In genomic region chr16:75007443-75007842, GRCh38 we compare ENCODE assay signal across 1 cellular context.
A peak's percentile ranks its signal among the peaks of the same experiment; 100 is the strongest.
TF ChIP-seq lines count a peak whose summit lies in the region.

No MANE protein-coding gene starts in this region.

TF ChIP-seq in GM12878, 131 proteins besides CTCF, POLR2A, EP300 and RAD21:
- TF ChIP-seq ZNF687 (IDR thresholded peaks at IDR 0.05) (no peak), MEF2B (IDR thresholded peaks at IDR 0.05; ENCODE audit: partially characterized antibody, poor library complexity, severe bottlenecking) (peak; percentile 82), MLLT1 (IDR thresholded peaks at IDR 0.05) (no peak), SMC3 (IDR thresholded peaks at IDR 0.05; ENCODE audit: borderline replicate concordance, low read length) (peak; percentile 15; the same call in 1 of the 2 replicates)
TF ChIP-seq in GM12878: peak in this region for 2.
